Comparison of ENCODE assay signal across 9 cellular contexts in the genomic region with DNA sequence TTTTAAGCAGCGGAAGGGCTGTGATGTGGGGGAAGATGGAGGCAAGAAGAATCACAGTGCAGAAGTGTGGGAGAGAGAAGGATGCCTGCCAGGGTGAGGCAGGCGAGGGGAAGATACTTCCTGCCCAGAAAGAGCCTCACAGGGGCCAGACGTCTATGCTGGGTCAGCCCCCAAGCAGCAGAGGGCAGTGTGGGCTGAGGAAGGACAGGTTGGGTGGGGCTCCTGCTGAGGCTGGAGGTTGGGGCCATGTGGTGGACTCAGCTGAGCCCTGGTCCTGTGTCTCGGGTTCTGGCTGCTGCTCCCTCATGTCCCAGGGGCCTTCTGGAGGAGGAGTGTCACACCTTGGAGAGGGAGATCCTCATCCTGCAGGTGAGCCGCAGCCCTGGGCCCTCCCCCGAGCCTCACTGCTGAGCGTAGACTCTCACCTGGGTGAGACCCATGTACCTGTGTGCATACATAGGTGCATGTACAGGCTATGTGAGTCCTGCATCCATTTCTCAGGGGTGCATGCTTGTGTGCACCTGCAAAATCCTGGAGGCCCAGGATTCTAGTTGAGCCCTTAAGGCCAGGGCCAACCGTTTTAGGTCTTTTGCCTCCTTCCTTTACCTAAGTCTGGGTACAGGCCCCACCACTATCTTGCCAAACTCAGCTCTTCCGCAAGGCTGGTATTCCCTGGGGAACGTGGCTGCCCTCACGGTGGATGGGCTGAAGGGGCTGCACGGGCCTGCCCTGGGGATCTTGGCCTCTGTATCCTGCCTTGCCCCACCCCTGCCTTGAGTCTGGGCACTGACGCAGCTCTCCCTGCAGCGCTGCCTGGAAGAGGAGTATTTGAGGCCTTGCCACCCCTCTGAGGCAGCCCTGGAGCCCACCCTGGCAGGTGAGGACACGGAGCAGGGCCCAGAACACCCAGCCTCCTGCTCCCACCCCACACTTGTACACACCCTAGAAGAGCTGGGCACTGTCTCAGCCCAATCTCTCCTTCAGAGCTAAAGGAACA. TPM values are rescaled to one million over a fixed set of nuclear protein-coding genes. Genes with fewer than 3 reads are reported as not detected.
DNase-seq lines count a peak whose midpoint lies in the region; ATAC-seq, FAIRE-seq and TF ChIP-seq lines count a peak whose summit lies in the region.
"Had no signal": no experiment of that assay in that cellular context is flagged by ENCODE, and none has a peak within 500 bp of the region (broad histone marks: within the 10 kb centered on the region; RNA-seq: fewer than 3 reads in every experiment).

No MANE protein-coding gene starts in this region.

- TF ChIP-seq CTCF in cardiac muscle cell (IDR thresholded peaks at IDR 0.05; ENCODE audit: low read depth, low read length) (peak; percentile 36), heart left ventricle (IDR thresholded peaks at IDR 0.05) (peak in 2 of 12 donors; percentile 10 to 17), bronchial epithelial cell (IDR thresholded peaks at IDR 0.05; ENCODE audit: insufficient read depth, low read length, severe bottlenecking) (peak; percentile 27), upper lobe of right lung (IDR thresholded peaks at IDR 0.05) (peak; percentile 10)

- no peaks in the 10 kb centered on the region for H3K27me3 ChIP-seq in cardiac muscle cell
- no peaks in the 10 kb centered on the region for H3K27me3 ChIP-seq in heart left ventricle
- H3K27me3 ChIP-seq in bronchial epithelial cell (ENCODE audit: control insufficient read depth, insufficient read depth, low read length): no peaks in the 10 kb centered on the region
- H3K27me3 ChIP-seq in upper lobe of right lung: no peaks in the 10 kb centered on the region

- peak; percentile 20 to 40 for DNase-seq in cardiac muscle cell (ENCODE audit: low read depth in 1 of 2, low spot score in 1 of 2)
- DNase-seq in heart left ventricle: no peak
- peak; percentile 77 for DNase-seq in NCI-H510A treated with DMSO at 0.1 percent for 48 hours (lab: John Stamatoyannopoulos, UW)
- no peak for DNase-seq in bronchial epithelial cell (ENCODE audit: low read depth)
- DNase-seq in upper lobe of right lung: no peak
- no peak for DNase-seq in glomerular visceral epithelial cell (ENCODE audit: extremely low spot score)
- no peak for DNase-seq in GOT3 (lab: John Stamatoyannopoulos, UW)
- DNase-seq in activated effector memory CD4-positive, alpha-beta T cell treated with Interleukin-2 at 50 U/mL for 16 hours: no peak
- DNase-seq: NCI-H774 had no signal

- H3K4me3 ChIP-seq in cardiac muscle cell (no peak overlapping the region), heart left ventricle (no peak overlapping the region), bronchial epithelial cell (ENCODE audit: low read depth, low read length) (no peak overlapping the region), upper lobe of right lung (no peak overlapping the region)

- ATAC-seq in heart left ventricle (no peak), upper lobe of right lung (no peak)

- no peaks in the 10 kb centered on the region for H3K9me3 ChIP-seq in cardiac muscle cell (ENCODE audit: low read depth)
- no peaks in the 10 kb centered on the region for H3K9me3 ChIP-seq in heart left ventricle
- no peaks in the 10 kb centered on the region for H3K9me3 ChIP-seq in upper lobe of right lung

- peaks cover 4% of the 10 kb centered on the region for H3K4me1 ChIP-seq in cardiac muscle cell (ENCODE audit: low read depth)
- peaks cover 0 to 27% (median 13%) of the 10 kb centered on the region in 12 donors for H3K4me1 ChIP-seq in heart left ventricle
- peaks cover 10% of the 10 kb centered on the region for H3K4me1 ChIP-seq in upper lobe of right lung

- FAIRE-seq in bronchial epithelial cell (lab: Jason Lieb, UNC): no peak

- WGBS in heart left ventricle, 4 donors: 76 to 81% (median 79%) methylated on average over 12 to 15 of the region's 15 CpGs

- TF ChIP-seq POLR2A in heart left ventricle (IDR thresholded peaks at IDR 0.05): no peak

- H3K27ac ChIP-seq in cardiac muscle cell (no peak overlapping the region), heart left ventricle (no peak overlapping the region), upper lobe of right lung (no peak overlapping the region)

- no peaks in the 10 kb centered on the region for H3K36me3 ChIP-seq in cardiac muscle cell
- H3K36me3 ChIP-seq in heart left ventricle: no peaks in the 10 kb centered on the region
- H3K36me3 ChIP-seq in bronchial epithelial cell (ENCODE audit: control insufficient read depth, insufficient read depth, low read length): peaks cover 7% of the 10 kb centered on the region
- peaks cover 7% of the 10 kb centered on the region for H3K36me3 ChIP-seq in upper lobe of right lung

- intact Hi-C loops in heart left ventricle (cut with DNase I) (no loop called here), upper lobe of right lung (cut with DNase I) (no loop called here)

RNA-seq across cellular contexts. Expression of a gene that starts 3.7 kb away (rescaled TPM):
- 20.8 and 26.5 TPM in 2 replicates for total RNA-seq in cardiac muscle cell
- 27.9 and 29.7 TPM in 2 replicates for polyA plus RNA-seq in cardiac muscle cell
- 1 to 10 TPM in 7 of 9 donors, under 1 TPM in 2; 0.67 to 3.4 (median 1.3) TPM for total RNA-seq in heart left ventricle
- polyA plus RNA-seq in heart left ventricle: 1 to 10 TPM in 1 of 2 donors, under 1 TPM in 1; 0.90 to 1.2 TPM
- total RNA-seq in bronchial epithelial cell: 2.6 and 3.7 TPM in 2 replicates
- 5.3 TPM for total RNA-seq in upper lobe of right lung

RNA-seq across cellular contexts. Expression of a gene that starts 16.1 kb away (rescaled TPM):
- total RNA-seq in cardiac muscle cell (81.6 and 83.3 TPM in 2 replicates), heart left ventricle (10 to 100 TPM; 26.8 to 65.0 (median 40.2) TPM), bronchial epithelial cell (72.7 and 84.0 TPM in 2 replicates), upper lobe of right lung (23.8 TPM)
- polyA plus RNA-seq in cardiac muscle cell (97.4 and 97.6 TPM in 2 replicates), heart left ventricle (10 to 100 TPM; 29.2 to 65.7 TPM)

RNA-seq across cellular contexts. Expression of a gene that starts 20.3 kb away (rescaled TPM):
- 87.5 and 171 TPM in 2 replicates for total RNA-seq in cardiac muscle cell
- polyA plus RNA-seq in cardiac muscle cell: 263 and 316 TPM in 2 replicates
- 100 to 1,000 TPM in 3 of 9 donors, 10 to 100 TPM in 6; 71.4 to 140 (median 93.2) TPM for total RNA-seq in heart left ventricle
- polyA plus RNA-seq in heart left ventricle: 100 to 1,000 TPM in 1 of 2 donors, 10 to 100 TPM in 1; 84.7 to 235 TPM
- total RNA-seq in bronchial epithelial cell: 220 and 241 TPM in 2 replicates
- total RNA-seq in upper lobe of right lung: 191 TPM

RNA-seq across cellular contexts. Expression of a gene that starts 25.3 kb away (rescaled TPM):
- total RNA-seq in cardiac muscle cell (17.1 and 20.7 TPM in 2 replicates), heart left ventricle (10 to 100 TPM; 13.2 to 36.7 (median 14.7) TPM), bronchial epithelial cell (17.9 and 31.9 TPM in 2 replicates), upper lobe of right lung (18.8 TPM)
- polyA plus RNA-seq in cardiac muscle cell (21.5 and 38.6 TPM in 2 replicates), heart left ventricle (10 to 100 TPM in 1 of 2 donors, 1 to 10 TPM in 1; 8.0 to 65.6 TPM)

RNA-seq across cellular contexts. Expression of a gene that starts 36.2 kb away (rescaled TPM):
- total RNA-seq in cardiac muscle cell (4.9 and 6.0 TPM in 2 replicates), heart left ventricle (1 to 10 TPM in 6 of 9 donors, under 1 TPM in 3; 0.83 to 2.4 (median 1.1) TPM), bronchial epithelial cell (13.4 and 21.9 TPM in 2 replicates), upper lobe of right lung (19.2 TPM)
- polyA plus RNA-seq in cardiac muscle cell (12.1 and 13.2 TPM in 2 replicates), heart left ventricle (1 to 10 TPM in 1 of 2 donors, under 1 TPM in 1; 0.61 to 2.0 TPM)

Comparison
In these comparisons a context has a peak if more than half of its experiments do, and no peak if none do; other contexts are left out.
1. DNase-seq: peak in cardiac muscle cell (2 of 2) and NCI-H510A treated with DMSO at 0.1 percent for 48 hours (single experiment); none in heart left ventricle (0 of 5), bronchial epithelial cell (single experiment), upper lobe of right lung (single experiment), glomerular visceral epithelial cell (single experiment), GOT3 (single experiment) and activated effector memory CD4-positive, alpha-beta T cell treated with Interleukin-2 at 50 U/mL for 16 hours (single experiment).